Comparison of ENCODE assay signal across 18 cellular contexts in the genomic region with DNA sequence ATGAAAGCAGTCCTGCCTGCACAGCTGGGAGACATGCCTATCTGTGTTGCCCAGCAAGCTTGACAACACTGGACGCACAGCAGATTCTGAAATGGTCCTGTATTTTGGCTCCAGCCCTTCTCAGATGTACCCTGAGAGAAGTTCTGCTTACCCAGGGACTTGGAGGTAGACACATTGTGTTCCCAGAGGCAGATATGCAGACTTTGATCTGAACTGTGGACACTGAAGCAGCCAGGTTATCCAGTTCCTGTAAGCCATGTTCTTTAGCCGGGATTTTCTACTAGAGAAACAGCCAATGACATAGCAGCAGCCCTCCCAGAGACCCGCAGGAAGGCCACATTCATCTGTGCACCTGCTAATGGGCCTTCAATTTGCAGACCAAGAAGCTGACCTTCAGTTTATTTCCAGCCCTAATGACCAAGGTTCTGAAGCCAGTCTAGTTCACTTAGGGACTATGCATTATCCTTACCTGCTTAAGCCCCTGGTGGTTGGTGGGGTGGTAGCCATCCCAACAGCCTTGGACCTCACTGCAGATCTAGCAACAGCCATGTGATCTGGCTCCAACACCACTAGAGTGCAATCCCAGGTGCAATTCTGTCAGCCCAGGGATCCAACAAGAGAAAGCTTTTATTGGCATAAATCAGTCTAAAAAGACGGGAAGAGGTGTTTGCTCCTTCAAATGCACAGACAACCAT.
"Had no signal": no experiment of that assay in that cellular context is flagged by ENCODE, and none has a peak within 500 bp of the region (broad histone marks: within the 10 kb centered on the region; RNA-seq: fewer than 3 reads in every experiment).

No MANE protein-coding gene starts in this region.

- H3K36me3 ChIP-seq: colonic mucosa, neutrophil, sigmoid colon, thoracic aorta, transverse colon had no signal

- H3K27me3 ChIP-seq: colonic mucosa, foreskin keratinocyte, neutrophil, sigmoid colon, transverse colon had no signal

- H3K27ac Mint-ChIP-seq: naive thymus-derived CD8-positive, alpha-beta T cell; stimulated activated naive B cell treated with anti-CD40 and anti-IgM and Interleukin-4, amounts not matched to agents 10 μg/mL and 1 μg/mL and 100 μg/mL, for 72 hours; stimulated activated naive CD8-positive, alpha-beta T cell treated with anti-CD3 and anti-CD28 coated beads, Interleukin-15, amount 100 ng/mL, for 72 hours had no signal

- H3K4me1 Mint-ChIP-seq: naive thymus-derived CD8-positive, alpha-beta T cell; stimulated activated naive B cell treated with anti-CD40 and anti-IgM and Interleukin-4, amounts not matched to agents 10 μg/mL and 1 μg/mL and 100 μg/mL, for 72 hours; stimulated activated naive CD8-positive, alpha-beta T cell treated with anti-CD3 and anti-CD28 coated beads, Interleukin-15, amount 100 ng/mL, for 72 hours had no signal

- H3K9me3 ChIP-seq: colonic mucosa, mucosa of descending colon, neutrophil, sigmoid colon, transverse colon had no signal

- H3K4me3 ChIP-seq: colonic mucosa, mucosa of descending colon, sigmoid colon, skin epidermis, thoracic aorta, transverse colon had no signal

- H3K4me1 ChIP-seq: colonic mucosa, foreskin keratinocyte, sigmoid colon, transverse colon had no signal

- DNase-seq: colonic mucosa; dermis blood vessel endothelial cell; erythroblast; foreskin keratinocyte; left colon; mammary epithelial cell; mucosa of descending colon; naive thymus-derived CD8-positive, alpha-beta T cell; posterior cingulate gyrus; sigmoid colon; stimulated activated CD4-positive, alpha-beta T cell treated with anti-CD3 and anti-CD28 coated beads, Interleukin-2, amount 100 ng/mL, for 24 hours; stimulated activated CD4-positive, alpha-beta T cell treated with anti-CD3 and anti-CD28 coated beads, Interleukin-4, amount 100 ng/mL, for 4 hours; stimulated activated naive B cell treated with anti-CD40 and anti-IgM and Interleukin-4, amounts not matched to agents 10 μg/mL and 1 μg/mL and 100 μg/mL, for 72 hours; stimulated activated naive CD8-positive, alpha-beta T cell treated with anti-CD3 and anti-CD28 coated beads, Interleukin-15, amount 100 ng/mL, for 72 hours; transverse colon had no signal

- ATAC-seq: foreskin keratinocyte; left colon; mucosa of descending colon; naive thymus-derived CD8-positive, alpha-beta T cell; stimulated activated naive B cell treated with anti-CD40 and anti-IgM and Interleukin-4, amounts not matched to agents 10 μg/mL and 1 μg/mL and 100 μg/mL, for 72 hours; stimulated activated naive CD8-positive, alpha-beta T cell treated with anti-CD3 and anti-CD28 coated beads, Interleukin-15, amount 100 ng/mL, for 72 hours had no signal

- H3K36me3 Mint-ChIP-seq: naive thymus-derived CD8-positive, alpha-beta T cell; stimulated activated naive B cell treated with anti-CD40 and anti-IgM and Interleukin-4, amounts not matched to agents 10 μg/mL and 1 μg/mL and 100 μg/mL, for 72 hours had no signal

- H3K27me3 Mint-ChIP-seq: naive thymus-derived CD8-positive, alpha-beta T cell; stimulated activated naive B cell treated with anti-CD40 and anti-IgM and Interleukin-4, amounts not matched to agents 10 μg/mL and 1 μg/mL and 100 μg/mL, for 72 hours; stimulated activated naive CD8-positive, alpha-beta T cell treated with anti-CD3 and anti-CD28 coated beads, Interleukin-15, amount 100 ng/mL, for 72 hours had no signal

- H3K4me3 Mint-ChIP-seq: naive thymus-derived CD8-positive, alpha-beta T cell; stimulated activated naive B cell treated with anti-CD40 and anti-IgM and Interleukin-4, amounts not matched to agents 10 μg/mL and 1 μg/mL and 100 μg/mL, for 72 hours; stimulated activated naive CD8-positive, alpha-beta T cell treated with anti-CD3 and anti-CD28 coated beads, Interleukin-15, amount 100 ng/mL, for 72 hours had no signal

- H3K27ac ChIP-seq: colonic mucosa, foreskin keratinocyte, neutrophil, sigmoid colon, skin epidermis, thoracic aorta, transverse colon had no signal
